Comparison of ENCODE assay signal across 8 cellular contexts in the genomic region with DNA sequence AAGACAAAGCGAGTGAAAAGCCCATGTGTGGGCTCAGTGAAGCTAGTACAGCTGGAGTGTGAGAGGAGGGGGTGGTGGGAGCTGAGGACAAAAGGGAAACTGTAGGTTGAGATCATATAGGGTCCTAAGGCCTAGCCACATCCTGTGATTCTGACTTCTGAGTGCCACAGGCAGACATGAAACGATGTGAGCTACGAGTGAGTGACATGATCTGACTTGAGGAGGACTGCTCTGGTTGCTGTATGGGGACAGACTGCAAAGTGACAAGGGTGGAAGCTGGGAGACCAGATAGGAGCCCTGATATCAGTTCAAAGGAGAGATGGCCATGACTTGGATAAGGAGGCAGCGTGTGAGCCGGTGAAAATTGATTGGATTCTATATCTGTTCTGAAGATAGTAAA.
DNase-seq lines count a peak whose midpoint lies in the region; ATAC-seq and TF ChIP-seq lines count a peak whose summit lies in the region.

No MANE protein-coding gene starts in this region.

- TF ChIP-seq CTCF in CD8-positive, alpha-beta T cell (IDR thresholded peaks at IDR 0.05) = no peak
- TF ChIP-seq CTCF in body of pancreas (IDR thresholded peaks at IDR 0.05) = no peak
- TF ChIP-seq CTCF in SK-N-SH (IDR thresholded peaks at IDR 0.05) = no peak

- H3K27ac ChIP-seq in CD8-positive, alpha-beta T cell (ENCODE audit: low read depth, low read length) = peak overlapping the region; percentile 63
- H3K27ac ChIP-seq in body of pancreas (peak overlapping the region in 3 of 4 donors; percentile 11 to 76 (median 17)), SK-N-SH (ENCODE audit: low read depth in 2 of 2, low read length in 1 of 2) (peak overlapping the region in 1 of 2 experiments; percentile 100; a peak in 2 of 4 replicates)

- intact Hi-C loops in CD8-positive, alpha-beta T cell (cut with DNase I, micrococcal nuclease) = loop anchor here (1.0 to 5.0 kb wide), 4 partner anchors 29 to 41 kb away; no protein-coding TSS in a partner anchor
- intact Hi-C loops in body of pancreas (cut with DNase I) = no loop called here

- H3K36me3 Mint-ChIP-seq in CD8-positive, alpha-beta T cell = no peaks in the 10 kb centered on the region
- peaks cover 0 to 2% of the 10 kb centered on the region in 2 donors for H3K36me3 Mint-ChIP-seq in stimulated activated naive B cell treated with anti-CD40 and anti-IgM and Interleukin-4, amounts not matched to agents 10 μg/mL and 1 μg/mL and 100 μg/mL, for 72 hours

- H3K4me3 ChIP-seq in CD8-positive, alpha-beta T cell (ENCODE audit: low read depth, low read length) = peak overlapping the region; percentile 43
- H3K4me3 ChIP-seq in body of pancreas = no peak overlapping the region
- no peak overlapping the region for H3K4me3 ChIP-seq in SK-N-SH (ENCODE audit: low read depth in 2 of 2, low read length in 1 of 2)

- TF ChIP-seq POLR2A in body of pancreas (IDR thresholded peaks at IDR 0.05) = no peak

- no peaks in the 10 kb centered on the region for H3K9me2 ChIP-seq in SK-N-SH

- TF ChIP-seq EP300 in SK-N-SH (IDR thresholded peaks at IDR 0.05; ENCODE audit: borderline replicate concordance in 1 of 2, low read depth in 1 of 2, low read length in 1 of 2) = no peak

- no peaks in the 10 kb centered on the region for H3K27me3 ChIP-seq in CD8-positive, alpha-beta T cell (ENCODE audit: insufficient read depth, low read length)
- no peaks in the 10 kb centered on the region for H3K27me3 ChIP-seq in body of pancreas
- H3K27me3 ChIP-seq in SK-N-SH (ENCODE audit: insufficient read depth) = no peaks in the 10 kb centered on the region

- POLR2A ChIA-PET in CD8-positive, alpha-beta T cell (lab: Charles Lee) = interaction anchor here (0.9 to 2.7 kb wide), 4 partner anchors 10 to 107 kb away, joined by 3 to 20 read pairs (median 6); no protein-coding TSS in a partner anchor
- POLR2A ChIA-PET in SK-N-SH (lab: Yijun Ruan, JAX) = no interaction called here

- H3K4me3 Mint-ChIP-seq in CD8-positive, alpha-beta T cell = peak overlapping the region; percentile 79
- H3K4me3 Mint-ChIP-seq in stimulated activated naive B cell treated with anti-CD40 and anti-IgM and Interleukin-4, amounts not matched to agents 10 μg/mL and 1 μg/mL and 100 μg/mL, for 72 hours = no peak overlapping the region

- peak; percentile 78 for ATAC-seq in CD8-positive, alpha-beta T cell
- peak; percentile 84 for ATAC-seq in GM21576 (IDR thresholded peaks at IDR 0.05; ENCODE audit: unreplicated experiment)
- ATAC-seq in body of pancreas = no peak
- ATAC-seq in stimulated activated naive B cell treated with anti-CD40 and anti-IgM and Interleukin-4, amounts not matched to agents 10 μg/mL and 1 μg/mL and 100 μg/mL, for 72 hours (replicated peaks) = no peak

- 53 to 60% methylated on average over 5 of the region's 5 CpGs for WGBS in body of pancreas, 2 donors
- over 99% methylated on average over 5 of the region's 5 CpGs for WGBS in SK-N-SH (ENCODE audit: low lambda C conversion rate)

- peak overlapping the region; percentile 95 for H3K27ac Mint-ChIP-seq in CD8-positive, alpha-beta T cell
- no peak overlapping the region for H3K27ac Mint-ChIP-seq in stimulated activated naive B cell treated with anti-CD40 and anti-IgM and Interleukin-4, amounts not matched to agents 10 μg/mL and 1 μg/mL and 100 μg/mL, for 72 hours

- no peaks in the 10 kb centered on the region for H4K20me1 ChIP-seq in SK-N-SH (ENCODE audit: insufficient read depth)

- H3K9me3 ChIP-seq in CD8-positive, alpha-beta T cell (ENCODE audit: low read length) = no peaks in the 10 kb centered on the region
- H3K9me3 ChIP-seq in body of pancreas = no peaks in the 10 kb centered on the region
- H3K9me3 ChIP-seq in SK-N-SH = no peaks in the 10 kb centered on the region

- H3K79me2 ChIP-seq in SK-N-SH (ENCODE audit: insufficient read depth) = peaks cover 87% of the 10 kb centered on the region

- H3K4me2 ChIP-seq in SK-N-SH = no peak overlapping the region

- H3K27me3 Mint-ChIP-seq in CD8-positive, alpha-beta T cell (ENCODE audit: low read depth) = no peaks in the 10 kb centered on the region
- peaks cover 0 to 6% of the 10 kb centered on the region in 2 donors for H3K27me3 Mint-ChIP-seq in stimulated activated naive B cell treated with anti-CD40 and anti-IgM and Interleukin-4, amounts not matched to agents 10 μg/mL and 1 μg/mL and 100 μg/mL, for 72 hours

- CTCF ChIA-PET in CD8-positive, alpha-beta T cell (lab: Charles Lee) = interaction anchor here (0.8 to 1.9 kb wide), 8 partner anchors 10 to 148 kb away, joined by 3 to 9 read pairs (median 4); no protein-coding TSS in a partner anchor
- CTCF ChIA-PET in SK-N-SH (lab: Yijun Ruan, JAX) = interaction anchor here (0.8 kb wide), 1 partner anchor 32 kb away, joined by 3 read pairs; no protein-coding TSS in a partner anchor

- peaks cover 62% of the 10 kb centered on the region for H3K4me1 ChIP-seq in CD8-positive, alpha-beta T cell (ENCODE audit: insufficient read depth, low read length)
- peaks cover 53% of the 10 kb centered on the region for H3K4me1 ChIP-seq in body of pancreas
- H3K4me1 ChIP-seq in SK-N-SH (ENCODE audit: control insufficient read depth in 1 of 2, insufficient read depth in 2 of 2, low read depth in 1 of 2, low read length in 1 of 2) = peaks cover 10 to 19% of the 10 kb centered on the region in 2 experiments; a peak in 3 of 4 replicates

- peaks cover 71% of the 10 kb centered on the region for H3F3A ChIP-seq in SK-N-SH (replicated peaks; ENCODE audit: insufficient read depth)

- peaks cover 79% of the 10 kb centered on the region for H3K4me1 Mint-ChIP-seq in CD8-positive, alpha-beta T cell (ENCODE audit: low read depth)
- H3K4me1 Mint-ChIP-seq in stimulated activated naive B cell treated with anti-CD40 and anti-IgM and Interleukin-4, amounts not matched to agents 10 μg/mL and 1 μg/mL and 100 μg/mL, for 72 hours = no peaks in the 10 kb centered on the region

- no peak overlapping the region for H2AFZ ChIP-seq in SK-N-SH (ENCODE audit: low read depth)

- DNase-seq in CD8-positive, alpha-beta T cell = peak; percentile 18 to 72 (median 50)
- peak; percentile 49 for DNase-seq in OCI-M1 (lab: John Stamatoyannopoulos, UW)
- no peak for DNase-seq in body of pancreas
- no peak for DNase-seq in NCI-H345 (lab: John Stamatoyannopoulos, UW)
- no peak for DNase-seq in Ammon's horn (ENCODE audit: low spot score)
- DNase-seq in stimulated activated naive B cell treated with anti-CD40 and anti-IgM and Interleukin-4, amounts not matched to agents 10 μg/mL and 1 μg/mL and 100 μg/mL, for 72 hours = no peak
- DNase-seq in SK-N-SH = no peak

- no peaks in the 10 kb centered on the region for H3K36me3 ChIP-seq in CD8-positive, alpha-beta T cell (ENCODE audit: insufficient read depth, low read length)
- H3K36me3 ChIP-seq in body of pancreas (replicated peaks in 1 of 2; ENCODE audit: insufficient read depth in 1 of 2, low read depth in 2 of 2) = no peaks in the 10 kb centered on the region
- H3K36me3 ChIP-seq in SK-N-SH (replicated peaks in 1 of 2; ENCODE audit: control insufficient read depth in 1 of 2, insufficient read depth in 2 of 2, low read length in 1 of 2) = peaks cover 0 to 18% of the 10 kb centered on the region in 2 experiments

- no peak for TF ChIP-seq RAD21 in SK-N-SH (IDR thresholded peaks at IDR 0.05; ENCODE audit: low read length)

- H3K9ac ChIP-seq in SK-N-SH = no peak overlapping the region

- no peaks in the 10 kb centered on the region for H3K9me3 Mint-ChIP-seq in CD8-positive, alpha-beta T cell
- no peaks in the 10 kb centered on the region for H3K9me3 Mint-ChIP-seq in stimulated activated naive B cell treated with anti-CD40 and anti-IgM and Interleukin-4, amounts not matched to agents 10 μg/mL and 1 μg/mL and 100 μg/mL, for 72 hours

TF ChIP-seq in SK-N-SH, 30 proteins besides CTCF, POLR2A, EP300 and RAD21:
- TF ChIP-seq, protein P1, sequence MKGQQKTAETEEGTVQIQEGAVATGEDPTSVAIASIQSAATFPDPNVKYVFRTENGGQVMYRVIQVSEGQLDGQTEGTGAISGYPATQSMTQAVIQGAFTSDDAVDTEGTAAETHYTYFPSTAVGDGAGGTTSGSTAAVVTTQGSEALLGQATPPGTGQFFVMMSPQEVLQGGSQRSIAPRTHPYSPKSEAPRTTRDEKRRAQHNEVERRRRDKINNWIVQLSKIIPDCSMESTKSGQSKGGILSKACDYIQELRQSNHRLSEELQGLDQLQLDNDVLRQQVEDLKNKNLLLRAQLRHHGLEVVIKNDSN (IDR thresholded peaks at IDR 0.05; ENCODE audit: borderline replicate concordance, low read depth) = no peak
- TF ChIP-seq RXRA (IDR thresholded peaks at IDR 0.05; ENCODE audit: borderline replicate concordance, low read depth) (no peak), SMC3 (IDR thresholded peaks at IDR 0.05; ENCODE audit: low read depth, low read length) (no peak), POLR2AphosphoS5 (IDR thresholded peaks at IDR 0.05; ENCODE audit: low read depth, low read length) (no peak), SIN3A (IDR thresholded peaks at IDR 0.05; ENCODE audit: borderline replicate concordance, low read depth, low read length) (no peak), MEF2A (IDR thresholded peaks at IDR 0.05; ENCODE audit: borderline replicate concordance, low read depth) (no peak), GATA2 (CRISPR knock-in tag; IDR thresholded peaks at IDR 0.05) (no peak), FOSL2 (IDR thresholded peaks at IDR 0.05; ENCODE audit: borderline replicate concordance, low read depth) (no peak), EZH2phosphoT487 (IDR thresholded peaks at IDR 0.05; ENCODE audit: borderline replicate concordance, low read depth) (no peak)
- TF ChIP-seq, protein P2, sequence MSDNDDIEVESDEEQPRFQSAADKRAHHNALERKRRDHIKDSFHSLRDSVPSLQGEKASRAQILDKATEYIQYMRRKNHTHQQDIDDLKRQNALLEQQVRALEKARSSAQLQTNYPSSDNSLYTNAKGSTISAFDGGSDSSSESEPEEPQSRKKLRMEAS (IDR thresholded peaks at IDR 0.05; ENCODE audit: low read depth) = no peak
TF ChIP-seq in SK-N-SH: peak in this region for 0.

Comparison
In these comparisons a context has a peak if more than half of its experiments do, and no peak if none do; other contexts are left out.
1. ATAC-seq: peak in CD8-positive, alpha-beta T cell (single experiment) and GM21576 (single experiment); none in body of pancreas (single experiment) and stimulated activated naive B cell treated with anti-CD40 and anti-IgM and Interleukin-4, amounts not matched to agents 10 μg/mL and 1 μg/mL and 100 μg/mL, for 72 hours (0 of 2).
2. DNase-seq: peak in CD8-positive, alpha-beta T cell (7 of 7) and OCI-M1 (single experiment); none in body of pancreas (0 of 4), NCI-H345 (single experiment), Ammon's horn (single experiment), stimulated activated naive B cell treated with anti-CD40 and anti-IgM and Interleukin-4, amounts not matched to agents 10 μg/mL and 1 μg/mL and 100 μg/mL, for 72 hours (single experiment) and SK-N-SH (single experiment).